In the genomic region with DNA sequence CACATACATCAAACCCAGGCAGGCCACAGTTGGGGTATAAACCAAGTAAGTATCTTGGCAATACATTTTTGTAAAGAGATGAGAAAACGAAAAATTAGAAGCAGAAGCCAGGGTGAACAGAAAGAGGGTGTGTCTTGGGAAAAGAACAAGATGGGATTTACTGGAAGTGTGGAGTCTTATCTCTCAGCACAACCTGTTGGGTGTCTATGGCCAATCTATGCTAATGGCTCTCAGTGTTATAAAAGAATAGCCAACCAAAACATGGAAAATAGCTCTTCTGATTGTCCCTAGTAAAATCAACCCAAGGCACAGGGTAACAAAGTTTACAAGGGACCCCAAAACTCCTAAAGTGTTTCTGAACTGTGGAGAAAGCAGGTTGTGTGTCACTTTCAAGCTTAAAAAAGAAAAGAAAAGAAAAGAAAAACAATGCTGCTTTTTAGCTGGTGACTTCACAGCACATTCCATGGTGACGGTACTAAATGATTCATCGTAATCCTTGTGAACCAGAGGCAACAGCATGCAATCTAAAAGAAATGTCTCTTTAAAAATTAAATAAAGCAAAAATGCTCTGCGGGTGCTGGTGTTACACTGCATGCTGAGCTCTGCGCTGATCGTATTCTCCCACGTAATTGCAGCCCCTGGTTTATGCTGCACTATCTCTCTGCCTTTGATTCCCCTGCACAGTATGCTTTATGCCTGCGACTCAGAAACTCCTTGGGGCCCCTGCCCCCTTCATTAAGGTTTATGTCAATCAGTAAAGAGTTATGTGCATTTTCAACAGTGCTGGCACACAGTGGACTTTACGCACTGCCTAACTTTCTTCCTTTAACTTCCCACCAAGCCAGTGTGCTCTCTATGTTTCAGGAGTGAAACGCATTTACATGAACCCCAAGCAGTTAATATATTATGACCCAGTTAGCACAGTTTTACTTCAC, we compare ENCODE assay signal across 12 cellular contexts.
DNase-seq lines count a peak whose midpoint lies in the region; TF ChIP-seq lines count a peak whose summit lies in the region.
"Had no signal": no experiment of that assay in that cellular context is flagged by ENCODE, and none has a peak within 500 bp of the region (broad histone marks: within the 10 kb centered on the region; RNA-seq: fewer than 3 reads in every experiment).

No MANE protein-coding gene starts in this region.

- TF ChIP-seq CTCF in epithelial cell of esophagus (IDR thresholded peaks at IDR 0.05; ENCODE audit: insufficient read depth, low read depth, low read length, missing control alignments): no peak
- no peak for TF ChIP-seq CTCF in ascending aorta (IDR thresholded peaks at IDR 0.05)

- no peak overlapping the region for H2BK120ac ChIP-seq in neuronal stem cell (ENCODE audit: low read depth, low read length)

- H3K9me3 ChIP-seq in neuronal stem cell (replicated peaks in 1 of 2; ENCODE audit: control insufficient read depth in 2 of 2, insufficient read depth in 1 of 2, low read depth in 1 of 2, low read length in 2 of 2) (peaks cover 0 to 3% of the 10 kb centered on the region in 2 donors), ascending aorta (no peaks in the 10 kb centered on the region)
- H3K9me3 ChIP-seq: psoas muscle had no signal

- H3K4me3 ChIP-seq in epithelial cell of esophagus (ENCODE audit: low read length): no peak overlapping the region
- H3K4me3 ChIP-seq in neuronal stem cell (ENCODE audit: low read length in 2 of 2): no peak overlapping the region
- H3K4me3 ChIP-seq in ascending aorta: no peak overlapping the region
- H3K4me3 ChIP-seq: psoas muscle had no signal

- no peak overlapping the region for H3K4ac ChIP-seq in neuronal stem cell (ENCODE audit: low read length)

- DNase-seq in Caki2 (ENCODE audit: low read depth) (peak; percentile 24), RKO (ENCODE audit: low spot score) (peak; percentile 57), epithelial cell of esophagus (ENCODE audit: low read depth) (peak; percentile 62), neuronal stem cell (ENCODE audit: low spot score) (no peak), SKM-1 (lab: John Stamatoyannopoulos, UW; ENCODE audit: unreplicated experiment) (no peak), LoVo (ENCODE audit: low spot score) (no peak), ascending aorta (ENCODE audit: low spot score in 2 of 2) (no peak)
- DNase-seq in activated CD8-positive, alpha-beta memory T cell treated with anti-CD3 and anti-CD28 coated beads, Interleukin-2, amount 50 U/mL, for 48 hours: no peak
- DNase-seq: activated CD8-positive, alpha-beta memory T cell treated with anti-CD3 and anti-CD28 coated beads, Interleukin-2, amount 50 U/mL, for 4 hours; immature natural killer cell; NCI-H2081 treated with DMSO at 0.1 percent for 48 hours; psoas muscle had no signal

- no peak overlapping the region for H3K4me2 ChIP-seq in neuronal stem cell (ENCODE audit: insufficient read depth, low read length, poor library complexity, severe bottlenecking)

- H3K27me3 ChIP-seq in neuronal stem cell (ENCODE audit: control insufficient read depth in 3 of 3, insufficient read depth in 3 of 3, low read depth in 1 of 3, low read length in 3 of 3) (no peaks in the 10 kb centered on the region), ascending aorta (no peaks in the 10 kb centered on the region)

- no peak overlapping the region for H4K91ac ChIP-seq in neuronal stem cell (ENCODE audit: low read depth, low read length, poor library complexity)

- WGBS in neuronal stem cell (ENCODE audit: extremely low coverage in 2 of 2, insufficient read length in 2 of 2, insufficient replicate concordance in 1 of 2), 2 donors: no CpG with 5 or more reads among the region's 10 CpGs

- H3K23ac ChIP-seq in neuronal stem cell (ENCODE audit: low read depth, low read length, poor library complexity): no peak overlapping the region

- H3K36me3 ChIP-seq in neuronal stem cell (replicated peaks in 1 of 2; ENCODE audit: control insufficient read depth in 2 of 2, insufficient read depth in 2 of 2, low read length in 2 of 2) (no peaks in the 10 kb centered on the region), ascending aorta (no peaks in the 10 kb centered on the region)

- intact Hi-C loops in ascending aorta (cut with DNase I): no loop called here

- H3K4me1 ChIP-seq in neuronal stem cell (ENCODE audit: control insufficient read depth in 2 of 2, insufficient read depth in 1 of 2, low read depth in 1 of 2, low read length in 2 of 2) (peaks cover 6 to 16% of the 10 kb centered on the region in 2 donors), ascending aorta (no peaks in the 10 kb centered on the region)
- H3K4me1 ChIP-seq: psoas muscle had no signal

- no peak overlapping the region for H3K9ac ChIP-seq in neuronal stem cell (ENCODE audit: low read depth, low read length, poor library complexity)

- peak overlapping the region; percentile 25 for H3K27ac ChIP-seq in neuronal stem cell (replicated peaks; ENCODE audit: low read length)
- H3K27ac ChIP-seq in ascending aorta: no peak overlapping the region
- H3K27ac ChIP-seq: psoas muscle had no signal

- no peak overlapping the region for H2BK12ac ChIP-seq in neuronal stem cell (ENCODE audit: low read length)

- no peak overlapping the region for H3K14ac ChIP-seq in neuronal stem cell (ENCODE audit: low read length)

- H2AFZ ChIP-seq in neuronal stem cell (ENCODE audit: low read length): peak overlapping the region; percentile 27

- H3K18ac ChIP-seq in neuronal stem cell (ENCODE audit: low read length): no peak overlapping the region

- H4K8ac ChIP-seq in neuronal stem cell (ENCODE audit: low read depth, low read length): no peak overlapping the region

- H2AK5ac ChIP-seq in neuronal stem cell (ENCODE audit: low read depth, low read length): no peak overlapping the region

- in situ Hi-C loops in Caki2 (cut with HindIII; ENCODE audit: low pct_unique_long_range_greater_than_20kb, low sequenced_read_pairs): no loop called here

- H3K79me1 ChIP-seq in neuronal stem cell (ENCODE audit: low read depth, low read length): no peaks in the 10 kb centered on the region

- no peak overlapping the region for H2BK15ac ChIP-seq in neuronal stem cell (ENCODE audit: low read length)

- H2BK5ac ChIP-seq in neuronal stem cell (ENCODE audit: low read length): no peak overlapping the region

Comparison
In these comparisons a context has a peak if more than half of its experiments do, and no peak if none do; other contexts are left out.
1. DNase-seq: peak in Caki2 (single experiment), RKO (single experiment) and epithelial cell of esophagus (single experiment); none in neuronal stem cell (single experiment), SKM-1 (single experiment), activated CD8-positive, alpha-beta memory T cell treated with anti-CD3 and anti-CD28 coated beads, Interleukin-2, amount 50 U/mL, for 48 hours (single experiment), LoVo (single experiment) and ascending aorta (0 of 2).